ENCODE assay signal across 32 cellular contexts in the genomic region with DNA sequence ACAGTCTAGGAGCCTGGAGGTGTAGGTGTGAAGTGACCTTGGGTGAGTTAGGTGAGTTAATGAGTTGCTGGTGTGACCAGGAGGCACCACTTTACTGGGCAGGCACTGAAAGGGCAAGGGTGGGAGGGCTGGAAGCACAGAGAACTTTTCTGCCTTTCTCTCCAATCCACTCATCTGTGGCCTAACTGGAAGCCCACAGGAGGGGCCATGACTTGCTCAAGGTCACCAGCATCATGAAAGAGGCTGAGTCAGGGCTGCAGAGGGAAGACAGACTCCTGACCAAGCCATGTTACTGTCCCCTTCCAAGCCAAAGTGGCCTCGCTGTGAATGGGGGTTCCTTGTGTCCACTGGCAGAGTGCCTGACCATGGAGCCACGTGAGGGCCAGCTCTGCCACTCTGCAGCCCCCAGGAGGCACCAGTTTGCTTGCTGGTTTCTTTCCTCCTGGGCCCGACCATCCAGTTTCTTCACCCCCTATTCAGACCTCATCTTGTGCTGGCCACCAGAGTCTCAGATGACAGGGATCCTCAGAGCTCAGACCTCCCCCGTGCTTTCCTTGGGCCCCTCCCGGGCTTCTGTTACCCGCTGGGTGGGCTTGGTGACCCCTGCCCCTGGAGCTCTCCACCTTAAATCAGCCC. TPM values are rescaled to one million over a fixed set of nuclear protein-coding genes. Genes with fewer than 3 reads are reported as not detected.
DNase-seq lines count a peak whose midpoint lies in the region; ATAC-seq, FAIRE-seq and TF ChIP-seq lines count a peak whose summit lies in the region.
"Had no signal": no experiment of that assay in that cellular context is flagged by ENCODE, and none has a peak within 500 bp of the region (broad histone marks: within the 10 kb centered on the region; RNA-seq: fewer than 3 reads in every experiment).

No MANE protein-coding gene starts in this region.

- no peak overlapping the region for H2AK5ac ChIP-seq in H9 (ENCODE audit: insufficient read length, low read length)
- no peak overlapping the region for H2AK5ac ChIP-seq in mesendoderm (ENCODE audit: low read length)

- no peaks in the 10 kb centered on the region for H3K9me3 ChIP-seq in CD4-positive, alpha-beta memory T cell (ENCODE audit: control insufficient read depth in 1 of 2, low read length in 2 of 2)
- H3K9me3 ChIP-seq in H9 (ENCODE audit: control insufficient read depth, low read depth, low read length): no peaks in the 10 kb centered on the region
- H3K9me3 ChIP-seq in hepatocyte (ENCODE audit: low read depth): no peaks in the 10 kb centered on the region
- H3K9me3 ChIP-seq: BE2C, gastrocnemius medialis, left ventricle myocardium inferior, tibial nerve had no signal

- ATAC-seq in GM18873 (IDR thresholded peaks at IDR 0.05; ENCODE audit: low FRiP score, unreplicated experiment): no peak
- ATAC-seq: gastrocnemius medialis, sciatic nerve had no signal

- TF ChIP-seq CTCF in H9 (conservative IDR thresholded peaks at IDR 0.05) (no peak), bronchial epithelial cell (IDR thresholded peaks at IDR 0.05; ENCODE audit: insufficient read depth, low read length, severe bottlenecking) (no peak), hepatocyte (IDR thresholded peaks at IDR 0.05; ENCODE audit: poor library complexity) (no peak)

- no peak overlapping the region for H2BK120ac ChIP-seq in H9 (ENCODE audit: low read depth, low read length, poor library complexity, severe bottlenecking)
- no peak overlapping the region for H2BK120ac ChIP-seq in mesendoderm (ENCODE audit: low read depth, low read length)

- no peak overlapping the region for H4K5ac ChIP-seq in H9 (ENCODE audit: insufficient read length, low read depth, low read length)
- no peak overlapping the region for H4K5ac ChIP-seq in mesendoderm (ENCODE audit: low read length)

- no peak overlapping the region for H2AFZ ChIP-seq in H9 (ENCODE audit: low read length)
- no peak overlapping the region for H2AFZ ChIP-seq in hepatocyte

- H3K79me2 ChIP-seq in H9 (ENCODE audit: insufficient read depth, low read length): no peaks in the 10 kb centered on the region
- H3K79me2 ChIP-seq in mesendoderm (ENCODE audit: control insufficient read depth, insufficient read depth, low read length): no peaks in the 10 kb centered on the region
- H3K79me2 ChIP-seq in hepatocyte: no peaks in the 10 kb centered on the region

- H2BK5ac ChIP-seq in H9 (ENCODE audit: insufficient read length, low read length) (no peak overlapping the region), mesendoderm (ENCODE audit: low read length) (peak overlapping the region; percentile 20)

- no peaks in the 10 kb centered on the region for H3K36me3 ChIP-seq in CD4-positive, alpha-beta memory T cell (ENCODE audit: insufficient read depth, low read length)
- H3K36me3 ChIP-seq in bronchial epithelial cell (ENCODE audit: control insufficient read depth, insufficient read depth, low read length) (no peaks in the 10 kb centered on the region), mesendoderm (ENCODE audit: control insufficient read depth, insufficient read depth, low read length) (no peaks in the 10 kb centered on the region), hepatocyte (replicated peaks; ENCODE audit: insufficient read depth, low read depth) (no peaks in the 10 kb centered on the region)
- H3K36me3 ChIP-seq: BE2C, brain microvascular endothelial cell, gastrocnemius medialis, left ventricle myocardium inferior, tibial nerve, WERI-Rb-1 had no signal

- H3K18ac ChIP-seq in H9 (ENCODE audit: insufficient read length, low read depth, low read length) (no peak overlapping the region), mesendoderm (ENCODE audit: low read length) (peak overlapping the region; percentile 21)

- H3K27me3 Mint-ChIP-seq in CD4-positive, alpha-beta memory T cell: peaks cover 12 to 22% of the 10 kb centered on the region in 2 donors
- peaks cover 47% of the 10 kb centered on the region for H3K27me3 Mint-ChIP-seq in H9 (ENCODE audit: low read depth)

- H3T11ph ChIP-seq in H9 (ENCODE audit: low read length): no peak overlapping the region

- H3K9ac ChIP-seq in H9 (ENCODE audit: extremely low read depth, insufficient read length, low read length) (no peak overlapping the region), mesendoderm (ENCODE audit: low read length) (no peak overlapping the region)

- H3K4me1 ChIP-seq in CD4-positive, alpha-beta memory T cell (ENCODE audit: insufficient read depth, low read length): peaks cover 22% of the 10 kb centered on the region
- H3K4me1 ChIP-seq in H9 (ENCODE audit: insufficient read depth, low read length) (peaks cover 14% of the 10 kb centered on the region; the same call in 1 of the 2 replicates), mesendoderm (ENCODE audit: control insufficient read depth, low read depth, low read length) (peaks cover 8% of the 10 kb centered on the region), hepatocyte (ENCODE audit: insufficient read depth) (peaks cover 6% of the 10 kb centered on the region)
- H3K4me1 ChIP-seq: BE2C had no signal

- peak overlapping the region; percentile 39 for H3K4me2 ChIP-seq in H9 (ENCODE audit: insufficient read depth, insufficient read length, low read length)
- H3K4me2 ChIP-seq in mesendoderm (ENCODE audit: low read length): no peak overlapping the region
- H3K4me2 ChIP-seq in hepatocyte: no peak overlapping the region

- H3K79me1 ChIP-seq in H9 (ENCODE audit: insufficient read depth, low read depth, low read length, poor library complexity, severe bottlenecking) (no peaks in the 10 kb centered on the region), mesendoderm (ENCODE audit: low read length) (no peaks in the 10 kb centered on the region)

- no CpG with 5 or more reads among the region's 6 CpGs for WGBS in H9 (ENCODE audit: extremely low coverage, insufficient read length, low lambda C conversion rate)
- WGBS in mesendoderm (ENCODE audit: extremely low coverage, insufficient coverage, low lambda C conversion rate): no CpG with 5 or more reads among the region's 6 CpGs
- WGBS in hepatocyte (ENCODE audit: low lambda C conversion rate, missing lambda C conversion rate): 64% methylated on average over 6 of the region's 6 CpGs

- H3K27ac ChIP-seq in CD4-positive, alpha-beta memory T cell (ENCODE audit: low read depth, low read length): no peak overlapping the region
- H3K27ac ChIP-seq in H9 (ENCODE audit: insufficient read length, low read depth, low read length): no peak overlapping the region
- peak overlapping the region; percentile 66 for H3K27ac ChIP-seq in mesendoderm (ENCODE audit: low read depth, low read length)
- no peak overlapping the region for H3K27ac ChIP-seq in hepatocyte
- H3K27ac ChIP-seq: brain microvascular endothelial cell, gastrocnemius medialis, left ventricle myocardium inferior, tibial nerve, WERI-Rb-1 had no signal

- H4K8ac ChIP-seq in H9 (replicated peaks; ENCODE audit: insufficient read length, low read depth, low read length) (no peak overlapping the region), mesendoderm (ENCODE audit: low read depth, low read length) (no peak overlapping the region)

- no peak overlapping the region for H2BK20ac ChIP-seq in H9 (ENCODE audit: low read depth, low read length, poor library complexity, severe bottlenecking)

- H3K14ac ChIP-seq in H9 (ENCODE audit: insufficient read depth, low read length): no peak overlapping the region

- H3K56ac ChIP-seq in H9 (ENCODE audit: insufficient read length, low read depth, low read length) (no peak overlapping the region), mesendoderm (ENCODE audit: low read length) (peak overlapping the region; percentile 26)

- H3K23me2 ChIP-seq in H9 (ENCODE audit: insufficient read length, low read depth, low read length, poor library complexity, severe bottlenecking): peaks cover 7% of the 10 kb centered on the region

- H3K4me3 Mint-ChIP-seq in CD4-positive, alpha-beta memory T cell: no peak overlapping the region
- peak overlapping the region in 1 of 2 experiments; percentile 40; a peak in 2 of 5 replicates for H3K4me3 Mint-ChIP-seq in H9
- H3K4me3 Mint-ChIP-seq: activated naive CD4-positive, alpha-beta T cell treated with anti-CD3 and anti-CD28 coated beads, Interleukin-2, amount 10 ng/mL, durations not matched to agents 7 days and 5 days had no signal

- H3K23ac ChIP-seq in H9 (ENCODE audit: insufficient read length, low read depth, low read length) (no peak overlapping the region), mesendoderm (ENCODE audit: low read length) (no peak overlapping the region)

- H3K4me3 ChIP-seq in CD4-positive, alpha-beta memory T cell (ENCODE audit: low read length in 2 of 2): no peak overlapping the region
- H3K4me3 ChIP-seq in bronchial epithelial cell (ENCODE audit: low read depth, low read length) (no peak overlapping the region), mesendoderm (ENCODE audit: low read length) (no peak overlapping the region), hepatocyte (no peak overlapping the region)
- H3K4me3 ChIP-seq: gastrocnemius medialis, left ventricle myocardium inferior, tibial nerve had no signal

- no peaks in the 10 kb centered on the region for H3K36me3 Mint-ChIP-seq in CD4-positive, alpha-beta memory T cell
- no peaks in the 10 kb centered on the region for H3K36me3 Mint-ChIP-seq in H9 (ENCODE audit: insufficient read depth in 1 of 3, low read depth in 3 of 3)
- H3K36me3 Mint-ChIP-seq: activated naive CD4-positive, alpha-beta T cell treated with anti-CD3 and anti-CD28 coated beads, Interleukin-2, amount 10 ng/mL, durations not matched to agents 7 days and 5 days had no signal

- H2BK12ac ChIP-seq in H9 (ENCODE audit: insufficient read length, low read depth, low read length): no peak overlapping the region

- no peaks in the 10 kb centered on the region for H3K9me2 ChIP-seq in hepatocyte (replicated peaks; ENCODE audit: insufficient read depth)

- POLR2A ChIA-PET in CD4-positive, alpha-beta memory T cell (lab: Charles Lee; ENCODE audit: partially characterized antibody): no interaction called here

- intact Hi-C loops in CD4-positive, alpha-beta memory T cell (cut with micrococcal nuclease): no loop called here

- peak; percentile 18 for FAIRE-seq in bronchial epithelial cell (lab: Jason Lieb, UNC)
- FAIRE-seq: endothelial cell of umbilical vein, G401.6 had no signal

- no peaks in the 10 kb centered on the region for H3K9me3 Mint-ChIP-seq in CD4-positive, alpha-beta memory T cell
- no peaks in the 10 kb centered on the region; a peak in 1 of 5 replicates for H3K9me3 Mint-ChIP-seq in H9
- H3K9me3 Mint-ChIP-seq: activated naive CD4-positive, alpha-beta T cell treated with anti-CD3 and anti-CD28 coated beads, Interleukin-2, amount 10 ng/mL, durations not matched to agents 7 days and 5 days had no signal

- H4K20me1 ChIP-seq in H9 (ENCODE audit: control insufficient read depth, insufficient read depth, insufficient read length) (no peaks in the 10 kb centered on the region), hepatocyte (ENCODE audit: insufficient read depth, poor library complexity, severe bottlenecking) (no peaks in the 10 kb centered on the region)

- CTCF ChIA-PET in CD4-positive, alpha-beta memory T cell (lab: Charles Lee; ENCODE audit: partially characterized antibody): interaction anchor here (14.5 kb wide), 1 partner anchor 45 kb away, joined by 337 read pairs; no protein-coding TSS in a partner anchor

- peak overlapping the region in 6 of 7 donors; percentile 84 to 95 (median 91) for H3K27ac Mint-ChIP-seq in CD4-positive, alpha-beta memory T cell
- peak overlapping the region in 2 of 3 experiments; percentile 4 to 34; a peak in 3 of 7 replicates for H3K27ac Mint-ChIP-seq in H9
- H3K27ac Mint-ChIP-seq: activated naive CD4-positive, alpha-beta T cell treated with anti-CD3 and anti-CD28 coated beads, Interleukin-2, amount 10 ng/mL, durations not matched to agents 7 days and 5 days; progenitor cell of endocrine pancreas had no signal

- no peak overlapping the region for H2BK15ac ChIP-seq in H9 (ENCODE audit: low read depth, low read length)
- no peak overlapping the region for H2BK15ac ChIP-seq in mesendoderm (replicated peaks; ENCODE audit: low read depth)

- peaks cover 21 to 29% (median 21%) of the 10 kb centered on the region in 4 donors for H3K4me1 Mint-ChIP-seq in CD4-positive, alpha-beta memory T cell
- peaks cover 45 to 47% of the 10 kb centered on the region in 2 experiments for H3K4me1 Mint-ChIP-seq in H9

- H3K4ac ChIP-seq in H9 (ENCODE audit: low read depth, low read length) (no peak overlapping the region), mesendoderm (ENCODE audit: low read depth, low read length) (no peak overlapping the region)

- DNase-seq in CD4-positive, alpha-beta memory T cell: no peak
- DNase-seq in H9: no peak
- DNase-seq in bronchial epithelial cell (ENCODE audit: low read depth): no peak
- DNase-seq in mesendoderm: no peak
- no peak for DNase-seq in DMS 273 (lab: John Stamatoyannopoulos, UW; ENCODE audit: unreplicated experiment)
- DNase-seq in NCI-H526 (lab: John Stamatoyannopoulos, UW): no peak
- DNase-seq in hepatocyte (ENCODE audit: low spot score): no peak
- DNase-seq: activated CD4-positive, alpha-beta T cell treated with anti-CD3 and anti-CD28 coated beads for 48 hours; activated CD8-positive, alpha-beta memory T cell treated with anti-CD3 and anti-CD28 coated beads, Interleukin-2, amount 50 U/mL, for 4 hours; activated naive CD4-positive, alpha-beta T cell treated with anti-CD3 and anti-CD28 coated beads, Interleukin-2, amount 10 ng/mL, durations not matched to agents 7 days and 5 days; amygdala; BE2C; brain microvascular endothelial cell; gastrocnemius medialis; hypothalamus; KBM-7; left ventricle myocardium inferior; mesenchymal stem cell; NCI-H1092; NCI-H1694; NCI-H82; SW 1271; T1000; WERI-Rb-1 had no signal

- no peak overlapping the region for H4K91ac ChIP-seq in H9 (ENCODE audit: insufficient read length, low read depth, low read length)

- peaks cover 7% of the 10 kb centered on the region for H3K27me3 ChIP-seq in CD4-positive, alpha-beta memory T cell (ENCODE audit: insufficient read depth, low read length)
- peaks cover 12% of the 10 kb centered on the region; the same call in 1 of the 2 replicates for H3K27me3 ChIP-seq in H9 (ENCODE audit: insufficient read depth, low read length)
- no peaks in the 10 kb centered on the region for H3K27me3 ChIP-seq in bronchial epithelial cell (ENCODE audit: control insufficient read depth, insufficient read depth, low read length)
- no peaks in the 10 kb centered on the region for H3K27me3 ChIP-seq in mesendoderm (ENCODE audit: insufficient read depth, low read length, poor library complexity)
- H3K27me3 ChIP-seq in hepatocyte: peaks cover 29% of the 10 kb centered on the region
- H3K27me3 ChIP-seq: BE2C had no signal

RNA-seq across cellular contexts. Expression of gene BSND, which starts 4.3 kb away (rescaled TPM):
- total RNA-seq in CD4-positive, alpha-beta memory T cell: not detected
- not detected for polyA plus RNA-seq in CD4-positive, alpha-beta memory T cell
- total RNA-seq in H9 (2021) (0.17 and 0.35 TPM in 2 replicates), bronchial epithelial cell (under 0.01 TPM in 1 of 2 replicates, not detected in the other), hepatocyte (0.23 TPM in 1 of 2 replicates, not detected in the other)
- polyA plus RNA-seq in mesendoderm (2013, experiment 1 of 2): 0.18 TPM
- polyA plus RNA-seq in mesendoderm (2013, experiment 2 of 2): 0.21 TPM
- 0.18 and 0.21 TPM in 2 replicates for polyA plus RNA-seq in hepatocyte
- total RNA-seq: endothelial cell of umbilical vein, fibroblast of lung, gastrocnemius medialis, left ventricle myocardium inferior, M059J, progenitor cell of endocrine pancreas, sciatic nerve, tibial nerve had no signal
- polyA plus RNA-seq: endothelial cell of umbilical vein, fibroblast of lung had no signal

RNA-seq across cellular contexts. Expression of gene TMEM61, which starts 14.0 kb away (rescaled TPM):
- total RNA-seq in CD4-positive, alpha-beta memory T cell: not detected
- polyA plus RNA-seq in CD4-positive, alpha-beta memory T cell: not detected
- 0.61 and 1.0 TPM in 2 replicates for total RNA-seq in H9 (2021)
- total RNA-seq in bronchial epithelial cell: 2.9 and 4.2 TPM in 2 replicates
- 0.44 TPM for polyA plus RNA-seq in mesendoderm (2013, experiment 1 of 2)
- polyA plus RNA-seq in mesendoderm (2013, experiment 2 of 2): 0.38 TPM
- total RNA-seq in hepatocyte: 0.90 TPM in 1 of 2 replicates, not detected in the other
- polyA plus RNA-seq in hepatocyte: 0.22 and 0.99 TPM in 2 replicates
- total RNA-seq: endothelial cell of umbilical vein, fibroblast of lung, left ventricle myocardium inferior, M059J, sciatic nerve had no signal
- polyA plus RNA-seq: endothelial cell of umbilical vein, fibroblast of lung had no signal

RNA-seq across cellular contexts. Expression of gene PCSK9, which starts 44.9 kb away (rescaled TPM):
- not detected for total RNA-seq in CD4-positive, alpha-beta memory T cell
- polyA plus RNA-seq in CD4-positive, alpha-beta memory T cell: not detected
- total RNA-seq in H9 (2021) (72.2 and 75.1 TPM in 2 replicates), bronchial epithelial cell (5.8 and 11.3 TPM in 2 replicates), hepatocyte (20.3 and 23.5 TPM in 2 replicates)
- 31.2 TPM for polyA plus RNA-seq in mesendoderm (2013, experiment 1 of 2)
- polyA plus RNA-seq in mesendoderm (2013, experiment 2 of 2): 32.2 TPM
- polyA plus RNA-seq in hepatocyte: 23.5 and 31.4 TPM in 2 replicates
- total RNA-seq: left ventricle myocardium inferior had no signal
